In genomic region chr16:11502239-11502638, GRCh38 we compare ENCODE assay signal across 1 cellular context.
TF ChIP-seq lines count a peak whose summit lies in the region.

No MANE protein-coding gene starts in this region.

TF ChIP-seq in GM23338, 12 proteins besides CTCF, POLR2A, EP300 and RAD21 (continued from another document):
- TF ChIP-seq ZNF462 (CRISPR knock-in tag; IDR thresholded peaks at IDR 0.05): no peak
- no peak for TF ChIP-seq EZH2phosphoT487 (IDR thresholded peaks at IDR 0.05; ENCODE audit: unreplicated experiment)
- TF ChIP-seq STAT1 (IDR thresholded peaks at IDR 0.05; ENCODE audit: unreplicated experiment): no peak
- no peak for TF ChIP-seq ETS1 (IDR thresholded peaks at IDR 0.05)
- TF ChIP-seq POLR2AphosphoS5 (IDR thresholded peaks at IDR 0.05; ENCODE audit: low read depth): no peak
- no peak for TF ChIP-seq ZNF114 (CRISPR knock-in tag; IDR thresholded peaks at IDR 0.05)
